Comparison of ENCODE assay signal across 16 cellular contexts in genomic region chr11:73200256-73200655, GRCh38. TPM values are rescaled to one million over a fixed set of nuclear protein-coding genes. Genes with fewer than 3 reads are reported as not detected.
A peak's percentile ranks its signal among the peaks of the same experiment; 100 is the strongest.
DNase-seq lines count a peak whose midpoint lies in the region; ATAC-seq and TF ChIP-seq lines count a peak whose summit lies in the region.
"Had no signal": no experiment of that assay in that cellular context is flagged by ENCODE, and none has a peak within 500 bp of the region (broad histone marks: within the 10 kb centered on the region; RNA-seq: fewer than 3 reads in every experiment).

No MANE protein-coding gene starts in this region.

- intact Hi-C loops in heart left ventricle (cut with DNase I): no loop called here

- DNase-seq in heart left ventricle (no peak), right atrium auricular region (ENCODE audit: low spot score) (no peak), choroid plexus epithelial cell (ENCODE audit: low read depth) (peak; percentile 66), DMS153 (lab: John Stamatoyannopoulos, UW) (no peak), NCI-H2196 (lab: John Stamatoyannopoulos, UW; ENCODE audit: unreplicated experiment) (no peak), cerebellar cortex (ENCODE audit: low spot score) (no peak)
- DNase-seq: activated B cell treated with CpG ODN at 0.5 μM for 24 hours, cerebellar nuclear complex, NCI-H1092 treated with DMSO at 0.1 percent for 48 hours, NCI-H226, occipital lobe, spleen had no signal

- ATAC-seq in heart left ventricle (peak in 3 of 4 donors; percentile 19 to 48 (median 33)), HG02852 (IDR thresholded peaks at IDR 0.05; ENCODE audit: unreplicated experiment) (no peak)

- H3K27ac ChIP-seq in heart left ventricle: no peak overlapping the region
- H3K27ac ChIP-seq in right atrium auricular region: no peak overlapping the region
- H3K27ac ChIP-seq in mesodermal cell (ENCODE audit: low read depth, low read length, severe bottlenecking): peak overlapping the region; percentile 13

- H3K9me3 ChIP-seq in heart left ventricle (no peaks in the 10 kb centered on the region), right atrium auricular region (no peaks in the 10 kb centered on the region), mesodermal cell (ENCODE audit: control insufficient read depth, low read length) (no peaks in the 10 kb centered on the region)
- H3K9me3 ChIP-seq: spleen had no signal

- no peak for TF ChIP-seq POLR2A in heart left ventricle (IDR thresholded peaks at IDR 0.05)

- no peaks in the 10 kb centered on the region for H3K27me3 ChIP-seq in heart left ventricle
- no peaks in the 10 kb centered on the region for H3K27me3 ChIP-seq in right atrium auricular region
- H3K27me3 ChIP-seq: spleen had no signal

- H3K4me1 ChIP-seq in heart left ventricle: peaks cover 0 to 45% (median 0%) of the 10 kb centered on the region in 12 donors
- H3K4me1 ChIP-seq in right atrium auricular region: no peaks in the 10 kb centered on the region
- H3K4me1 ChIP-seq in mesodermal cell (ENCODE audit: control insufficient read depth, insufficient read depth, low read length, poor library complexity, severe bottlenecking): peaks cover 15% of the 10 kb centered on the region

- H3K4me3 ChIP-seq in heart left ventricle (no peak overlapping the region), right atrium auricular region (no peak overlapping the region), choroid plexus epithelial cell (ENCODE audit: low read depth, low read length) (no peak overlapping the region), mesodermal cell (ENCODE audit: extremely low read depth, insufficient read depth, low read length, poor library complexity, severe bottlenecking) (no peak overlapping the region)
- H3K4me3 ChIP-seq: lung, spleen had no signal

- TF ChIP-seq CTCF in heart left ventricle (IDR thresholded peaks at IDR 0.05) (no peak), right atrium auricular region (IDR thresholded peaks at IDR 0.05) (no peak), choroid plexus epithelial cell (conservative IDR thresholded peaks at IDR 0.05; ENCODE audit: low read depth, low read length) (no peak)

- H3K36me3 ChIP-seq in heart left ventricle (no peaks in the 10 kb centered on the region), right atrium auricular region (no peaks in the 10 kb centered on the region), mesodermal cell (ENCODE audit: control insufficient read depth, insufficient read depth, low read length) (no peaks in the 10 kb centered on the region)
- H3K36me3 ChIP-seq: spleen had no signal

RNA-seq across cellular contexts. Expression of gene P2RY2, which starts 17.8 kb away (rescaled TPM):
- 10 to 100 TPM; 10.2 to 28.3 (median 14.7) TPM for total RNA-seq in heart left ventricle
- polyA plus RNA-seq in heart left ventricle: 10 to 100 TPM in 1 of 2 donors, 1 to 10 TPM in 1; 8.5 to 20.0 TPM
- total RNA-seq in right atrium auricular region: 10 to 100 TPM in 1 of 2 donors, 1 to 10 TPM in 1; 9.5 to 14.7 TPM
- 0.11 TPM for polyA plus RNA-seq in mesodermal cell (2013, experiment 1 of 2)
- 0.20 TPM for polyA plus RNA-seq in mesodermal cell (2013, experiment 2 of 2)
- total RNA-seq: occipital lobe had no signal
- polyA plus RNA-seq: AG04450 had no signal

RNA-seq across cellular contexts. Expression of gene FCHSD2, which starts 58.1 kb away (rescaled TPM):
- total RNA-seq in heart left ventricle (10 to 100 TPM; 15.3 to 61.1 (median 40.3) TPM), right atrium auricular region (10 to 100 TPM; 23.9 to 24.0 TPM)
- polyA plus RNA-seq in heart left ventricle: 10 to 100 TPM in 1 of 2 donors, 1 to 10 TPM in 1; 9.9 to 23.8 TPM
- 20.4 TPM for polyA plus RNA-seq in mesodermal cell (2013, experiment 1 of 2)
- 20.2 TPM for polyA plus RNA-seq in mesodermal cell (2013, experiment 2 of 2)
